In genomic region chr12:47286676-47287075, GRCh38 we compare ENCODE assay signal across 1 cellular context.
TF ChIP-seq lines count a peak whose summit lies in the region.

No MANE protein-coding gene starts in this region.

TF ChIP-seq in WTC11, 78 proteins besides CTCF, POLR2A, EP300 and RAD21:
- no peak for TF ChIP-seq NFYB (CRISPR knock-in tag; conservative IDR thresholded peaks at IDR 0.05; ENCODE audit: low read depth)
- TF ChIP-seq EMX1 (CRISPR knock-in tag; IDR thresholded peaks at IDR 0.05): no peak
- TF ChIP-seq, protein P1, sequence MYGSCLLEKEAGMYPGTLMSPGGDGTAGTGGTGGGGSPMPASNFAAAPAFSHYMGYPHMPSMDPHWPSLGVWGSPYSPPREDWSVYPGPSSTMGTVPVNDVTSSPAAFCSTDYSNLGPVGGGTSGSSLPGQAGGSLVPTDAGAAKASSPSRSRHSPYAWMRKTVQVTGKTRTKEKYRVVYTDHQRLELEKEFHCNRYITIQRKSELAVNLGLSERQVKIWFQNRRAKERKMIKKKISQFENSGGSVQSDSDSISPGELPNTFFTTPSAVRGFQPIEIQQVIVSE (CRISPR knock-in tag; IDR thresholded peaks at IDR 0.05; ENCODE audit: borderline replicate concordance): no peak
- TF ChIP-seq TEAD1 (CRISPR knock-in tag; IDR thresholded peaks at IDR 0.05): no peak
- TF ChIP-seq, protein P2, sequence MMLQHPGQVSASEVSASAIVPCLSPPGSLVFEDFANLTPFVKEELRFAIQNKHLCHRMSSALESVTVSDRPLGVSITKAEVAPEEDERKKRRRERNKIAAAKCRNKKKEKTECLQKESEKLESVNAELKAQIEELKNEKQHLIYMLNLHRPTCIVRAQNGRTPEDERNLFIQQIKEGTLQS (CRISPR knock-in tag; conservative IDR thresholded peaks at IDR 0.05): no peak
- TF ChIP-seq, protein P3, sequence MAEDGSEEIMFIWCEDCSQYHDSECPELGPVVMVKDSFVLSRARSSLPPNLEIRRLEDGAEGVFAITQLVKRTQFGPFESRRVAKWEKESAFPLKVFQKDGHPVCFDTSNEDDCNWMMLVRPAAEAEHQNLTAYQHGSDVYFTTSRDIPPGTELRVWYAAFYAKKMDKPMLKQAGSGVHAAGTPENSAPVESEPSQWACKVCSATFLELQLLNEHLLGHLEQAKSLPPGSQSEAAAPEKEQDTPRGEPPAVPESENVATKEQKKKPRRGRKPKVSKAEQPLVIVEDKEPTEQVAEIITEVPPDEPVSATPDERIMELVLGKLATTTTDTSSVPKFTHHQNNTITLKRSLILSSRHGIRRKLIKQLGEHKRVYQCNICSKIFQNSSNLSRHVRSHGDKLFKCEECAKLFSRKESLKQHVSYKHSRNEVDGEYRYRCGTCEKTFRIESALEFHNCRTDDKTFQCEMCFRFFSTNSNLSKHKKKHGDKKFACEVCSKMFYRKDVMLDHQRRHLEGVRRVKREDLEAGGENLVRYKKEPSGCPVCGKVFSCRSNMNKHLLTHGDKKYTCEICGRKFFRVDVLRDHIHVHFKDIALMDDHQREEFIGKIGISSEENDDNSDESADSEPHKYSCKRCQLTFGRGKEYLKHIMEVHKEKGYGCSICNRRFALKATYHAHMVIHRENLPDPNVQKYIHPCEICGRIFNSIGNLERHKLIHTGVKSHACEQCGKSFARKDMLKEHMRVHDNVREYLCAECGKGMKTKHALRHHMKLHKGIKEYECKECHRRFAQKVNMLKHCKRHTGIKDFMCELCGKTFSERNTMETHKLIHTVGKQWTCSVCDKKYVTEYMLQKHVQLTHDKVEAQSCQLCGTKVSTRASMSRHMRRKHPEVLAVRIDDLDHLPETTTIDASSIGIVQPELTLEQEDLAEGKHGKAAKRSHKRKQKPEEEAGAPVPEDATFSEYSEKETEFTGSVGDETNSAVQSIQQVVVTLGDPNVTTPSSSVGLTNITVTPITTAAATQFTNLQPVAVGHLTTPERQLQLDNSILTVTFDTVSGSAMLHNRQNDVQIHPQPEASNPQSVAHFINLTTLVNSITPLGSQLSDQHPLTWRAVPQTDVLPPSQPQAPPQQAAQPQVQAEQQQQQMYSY (CRISPR knock-in tag; IDR thresholded peaks at IDR 0.05): no peak
- TF ChIP-seq TEAD4 (CRISPR knock-in tag; IDR thresholded peaks at IDR 0.05): no peak
- TF ChIP-seq IRF2 (CRISPR knock-in tag; IDR thresholded peaks at IDR 0.05; ENCODE audit: borderline replicate concordance, low read depth): no peak
- no peak for TF ChIP-seq GRHL2 (CRISPR knock-in tag; IDR thresholded peaks at IDR 0.05; ENCODE audit: insufficient replicate concordance, severe bottlenecking)
- no peak for TF ChIP-seq SP1 (CRISPR knock-in tag; conservative IDR thresholded peaks at IDR 0.05)
- TF ChIP-seq PRRX2 (CRISPR knock-in tag; IDR thresholded peaks at IDR 0.05): no peak
- no peak for TF ChIP-seq JUN (CRISPR knock-in tag; IDR thresholded peaks at IDR 0.05)
- TF ChIP-seq, protein P4, sequence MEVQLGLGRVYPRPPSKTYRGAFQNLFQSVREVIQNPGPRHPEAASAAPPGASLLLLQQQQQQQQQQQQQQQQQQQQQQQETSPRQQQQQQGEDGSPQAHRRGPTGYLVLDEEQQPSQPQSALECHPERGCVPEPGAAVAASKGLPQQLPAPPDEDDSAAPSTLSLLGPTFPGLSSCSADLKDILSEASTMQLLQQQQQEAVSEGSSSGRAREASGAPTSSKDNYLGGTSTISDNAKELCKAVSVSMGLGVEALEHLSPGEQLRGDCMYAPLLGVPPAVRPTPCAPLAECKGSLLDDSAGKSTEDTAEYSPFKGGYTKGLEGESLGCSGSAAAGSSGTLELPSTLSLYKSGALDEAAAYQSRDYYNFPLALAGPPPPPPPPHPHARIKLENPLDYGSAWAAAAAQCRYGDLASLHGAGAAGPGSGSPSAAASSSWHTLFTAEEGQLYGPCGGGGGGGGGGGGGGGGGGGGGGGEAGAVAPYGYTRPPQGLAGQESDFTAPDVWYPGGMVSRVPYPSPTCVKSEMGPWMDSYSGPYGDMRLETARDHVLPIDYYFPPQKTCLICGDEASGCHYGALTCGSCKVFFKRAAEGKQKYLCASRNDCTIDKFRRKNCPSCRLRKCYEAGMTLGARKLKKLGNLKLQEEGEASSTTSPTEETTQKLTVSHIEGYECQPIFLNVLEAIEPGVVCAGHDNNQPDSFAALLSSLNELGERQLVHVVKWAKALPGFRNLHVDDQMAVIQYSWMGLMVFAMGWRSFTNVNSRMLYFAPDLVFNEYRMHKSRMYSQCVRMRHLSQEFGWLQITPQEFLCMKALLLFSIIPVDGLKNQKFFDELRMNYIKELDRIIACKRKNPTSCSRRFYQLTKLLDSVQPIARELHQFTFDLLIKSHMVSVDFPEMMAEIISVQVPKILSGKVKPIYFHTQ (CRISPR knock-in tag; IDR thresholded peaks at IDR 0.05): no peak
- TF ChIP-seq, protein P5, sequence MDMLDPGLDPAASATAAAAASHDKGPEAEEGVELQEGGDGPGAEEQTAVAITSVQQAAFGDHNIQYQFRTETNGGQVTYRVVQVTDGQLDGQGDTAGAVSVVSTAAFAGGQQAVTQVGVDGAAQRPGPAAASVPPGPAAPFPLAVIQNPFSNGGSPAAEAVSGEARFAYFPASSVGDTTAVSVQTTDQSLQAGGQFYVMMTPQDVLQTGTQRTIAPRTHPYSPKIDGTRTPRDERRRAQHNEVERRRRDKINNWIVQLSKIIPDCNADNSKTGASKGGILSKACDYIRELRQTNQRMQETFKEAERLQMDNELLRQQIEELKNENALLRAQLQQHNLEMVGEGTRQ (CRISPR knock-in tag; IDR thresholded peaks at IDR 0.05): no peak
- no peak for TF ChIP-seq RELA (CRISPR knock-in tag; IDR thresholded peaks at IDR 0.05; ENCODE audit: borderline replicate concordance)
- TF ChIP-seq ZNF396 (CRISPR knock-in tag; IDR thresholded peaks at IDR 0.05; ENCODE audit: borderline replicate concordance): no peak
- TF ChIP-seq ARID4B (CRISPR knock-in tag; IDR thresholded peaks at IDR 0.05; ENCODE audit: borderline replicate concordance): no peak
